28 cellular contexts compared by ENCODE assay signal in genomic region chr16:81809567-81809966, GRCh38. TPM values are rescaled to one million over a fixed set of nuclear protein-coding genes. Genes with fewer than 3 reads are reported as not detected.
DNase-seq lines count a peak whose midpoint lies in the region; ATAC-seq and TF ChIP-seq lines count a peak whose summit lies in the region.
"Had no signal": no experiment of that assay in that cellular context is flagged by ENCODE, and none has a peak within 500 bp of the region (broad histone marks: within the 10 kb centered on the region; RNA-seq: fewer than 3 reads in every experiment).

No MANE protein-coding gene starts in this region.

- H3K9me3 ChIP-seq in DOHH2 (ENCODE audit: control insufficient read depth, insufficient read depth, low read length) (no peaks in the 10 kb centered on the region), HCT116 (ENCODE audit: control insufficient read depth in 1 of 2, insufficient read depth in 1 of 2, low read depth in 1 of 2, low read length in 2 of 2) (no peaks in the 10 kb centered on the region), GM23248 (ENCODE audit: low read depth) (no peaks in the 10 kb centered on the region)
- H3K9me3 ChIP-seq: SK-N-SH had no signal

- in situ Hi-C loops in GM23248 (cut with MboI) = no loop called here

- peak overlapping the region; percentile 82 for H3K4me2 ChIP-seq in DOHH2 (ENCODE audit: low read length)
- no peak overlapping the region for H3K4me2 ChIP-seq in HCT116 (ENCODE audit: low read length)
- no peak overlapping the region for H3K4me2 ChIP-seq in GM23248 (ENCODE audit: unreplicated experiment)
- H3K4me2 ChIP-seq: SK-N-SH had no signal

- H3K27ac Mint-ChIP-seq in activated CD8-positive, alpha-beta T cell treated with anti-CD3 and anti-CD28 coated beads, Interleukin-2, amount 10 ng/mL, durations not matched to agents 7 days and 5 days = peak overlapping the region; percentile 75
- peak overlapping the region; percentile 81 to 87 for H3K27ac Mint-ChIP-seq in natural killer cell treated with Interleukin-12 subunit alpha and Interleukin-12 subunit beta and Interleukin-15 and Interleukin-18, amount 100 ng/mL, for 72 hours
- H3K27ac Mint-ChIP-seq: activated CD4-positive, alpha-beta memory T cell treated with anti-CD3 and anti-CD28 coated beads for 36 hours; activated T-cell treated with anti-CD3 and anti-CD28 coated beads, Interleukin-2, amount 50 U/mL, for 24 hours had no signal

- no peaks in the 10 kb centered on the region for H3K9me2 ChIP-seq in DOHH2 (replicated peaks; ENCODE audit: control insufficient read depth, low read length)
- H3K9me2 ChIP-seq in HCT116 (ENCODE audit: insufficient read depth) = no peaks in the 10 kb centered on the region
- H3K9me2 ChIP-seq in GM23248 (ENCODE audit: insufficient read depth) = no peaks in the 10 kb centered on the region
- H3K9me2 ChIP-seq: SK-N-SH had no signal

- no peak for DNase-seq in HCT116 (ENCODE audit: low read depth, low spot score)
- no peak for DNase-seq in activated CD8-positive, alpha-beta T cell treated with anti-CD3 and anti-CD28 coated beads, Interleukin-2, amount 10 ng/mL, durations not matched to agents 7 days and 5 days
- DNase-seq in natural killer cell treated with Interleukin-12 subunit alpha and Interleukin-12 subunit beta and Interleukin-15 and Interleukin-18, amount 100 ng/mL, for 72 hours (ENCODE audit: low spot score) = no peak
- DNase-seq in NCI-H1417 (lab: John Stamatoyannopoulos, UW) = no peak
- DNase-seq in NCI-H146 (lab: John Stamatoyannopoulos, UW) = no peak
- DNase-seq in GM23248 = no peak
- DNase-seq: activated naive CD4-positive, alpha-beta T cell; activated T-cell treated with anti-CD3 and anti-CD28 coated beads, Interleukin-2, amount 50 U/mL, for 24 hours; central memory CD4-positive, alpha-beta T cell; COR-L47; erythroblast; foreskin keratinocyte; hypothalamus; KG1; kidney; mesenchymal stem cell; NCI-H1048; NCI-H2081; NCI-H446 treated with DMSO at 0.1 percent for 48 hours; posterior cingulate gyrus; SK-N-SH; stimulated activated CD4-positive, alpha-beta T cell treated with anti-CD3 and anti-CD28 coated beads, Interleukin-1b, Interleukin-23, amount 100 ng/mL, for 48 hours; stomach; trophoblast cell had no signal

- H3K27ac ChIP-seq in DOHH2 (ENCODE audit: low read depth, low read length) (peak overlapping the region; percentile 99), HCT116 (ENCODE audit: low read depth, low read length) (no peak overlapping the region), GM23248 (no peak overlapping the region)
- H3K27ac ChIP-seq: foreskin keratinocyte had no signal

- intact Hi-C loops in HCT116 (cut with micrococcal nuclease) = no loop called here

- TF ChIP-seq RAD21 in HCT116 (IDR thresholded peaks at IDR 0.05; ENCODE audit: low read depth) = no peak

- H3K9ac ChIP-seq in HCT116 (ENCODE audit: low read length) (no peak overlapping the region), GM23248 (no peak overlapping the region)
- H3K9ac ChIP-seq: SK-N-SH had no signal

- H3K79me2 ChIP-seq in DOHH2 (ENCODE audit: control insufficient read depth, low read length) (peaks cover 91% of the 10 kb centered on the region), HCT116 (ENCODE audit: insufficient read depth, low read length) (peaks cover 4% of the 10 kb centered on the region; the same call in 1 of the 2 replicates), GM23248 (ENCODE audit: insufficient read depth) (no peaks in the 10 kb centered on the region)

- H2AFZ ChIP-seq in HCT116 (ENCODE audit: low read depth, low read length, poor library complexity, severe bottlenecking) = no peak overlapping the region
- no peak overlapping the region for H2AFZ ChIP-seq in GM23248

- POLR2A ChIA-PET in HCT116 (lab: Charles Lee) = no interaction called here
- POLR2A ChIA-PET in activated CD8-positive, alpha-beta T cell treated with anti-CD3 and anti-CD28 coated beads, Interleukin-2, amount 10 ng/mL, durations not matched to agents 7 days and 5 days (lab: Charles Lee) = interaction anchor here (0.9 kb wide), 1 partner anchor 11 kb away, joined by 6 read pairs; no protein-coding TSS in a partner anchor

- RAD21 ChIA-PET in HCT116 (lab: Charles Lee; ENCODE audit: low non-redundant PET in 1 of 2, low total read pairs in 2 of 2, uncharacterized antibody in 2 of 2, unreplicated experiment in 2 of 2) = no interaction called here

- H3K4me1 Mint-ChIP-seq in activated CD8-positive, alpha-beta T cell treated with anti-CD3 and anti-CD28 coated beads, Interleukin-2, amount 10 ng/mL, durations not matched to agents 7 days and 5 days (ENCODE audit: low read depth) = peaks cover 43% of the 10 kb centered on the region
- peaks cover 87 to 91% of the 10 kb centered on the region in 2 donors for H3K4me1 Mint-ChIP-seq in natural killer cell treated with Interleukin-12 subunit alpha and Interleukin-12 subunit beta and Interleukin-15 and Interleukin-18, amount 100 ng/mL, for 72 hours (ENCODE audit: low read depth in 2 of 2)

- no peak overlapping the region for H3K4me3 Mint-ChIP-seq in activated CD8-positive, alpha-beta T cell treated with anti-CD3 and anti-CD28 coated beads, Interleukin-2, amount 10 ng/mL, durations not matched to agents 7 days and 5 days
- H3K4me3 Mint-ChIP-seq in natural killer cell treated with Interleukin-12 subunit alpha and Interleukin-12 subunit beta and Interleukin-15 and Interleukin-18, amount 100 ng/mL, for 72 hours = peak overlapping the region; percentile 81
- H3K4me3 Mint-ChIP-seq: activated CD4-positive, alpha-beta memory T cell treated with anti-CD3 and anti-CD28 coated beads for 36 hours; activated T-cell treated with anti-CD3 and anti-CD28 coated beads, Interleukin-2, amount 50 U/mL, for 24 hours; T-helper 2 cell treated with Interferon-gamma antibody and Interleukin-4, amounts not matched to agents 5 μg/mL and 100 μg/mL, for 36 hours had no signal

- ATAC-seq in HCT116 (peak; percentile 56; the same call in 1 of the 2 replicates), GM18909 (IDR thresholded peaks at IDR 0.05; ENCODE audit: poor library complexity, unreplicated experiment) (no peak)
- ATAC-seq in activated CD8-positive, alpha-beta T cell treated with anti-CD3 and anti-CD28 coated beads, Interleukin-2, amount 10 ng/mL, durations not matched to agents 7 days and 5 days = no peak
- ATAC-seq in natural killer cell treated with Interleukin-12 subunit alpha and Interleukin-12 subunit beta and Interleukin-15 and Interleukin-18, amount 100 ng/mL, for 72 hours = no peak
- ATAC-seq: foreskin keratinocyte had no signal

- peaks cover 64% of the 10 kb centered on the region for H3F3A ChIP-seq in DOHH2 (ENCODE audit: control insufficient read depth, insufficient read depth)
- H3F3A ChIP-seq in GM23248 (ENCODE audit: insufficient read depth) = no peaks in the 10 kb centered on the region

- H3K4me3 ChIP-seq in DOHH2 (ENCODE audit: low read length) = peak overlapping the region; percentile 69
- no peak overlapping the region for H3K4me3 ChIP-seq in HCT116 (replicated peaks in 1 of 2; ENCODE audit: low read depth in 1 of 2, low read length in 2 of 2)
- H3K4me3 ChIP-seq in GM23248 = no peak overlapping the region
- H3K4me3 ChIP-seq: stomach had no signal

- H3K27me3 Mint-ChIP-seq in activated CD8-positive, alpha-beta T cell treated with anti-CD3 and anti-CD28 coated beads, Interleukin-2, amount 10 ng/mL, durations not matched to agents 7 days and 5 days (ENCODE audit: low read depth) = peaks cover 11% of the 10 kb centered on the region
- H3K27me3 Mint-ChIP-seq in natural killer cell treated with Interleukin-12 subunit alpha and Interleukin-12 subunit beta and Interleukin-15 and Interleukin-18, amount 100 ng/mL, for 72 hours = no peaks in the 10 kb centered on the region

- H3K9me3 Mint-ChIP-seq in activated CD8-positive, alpha-beta T cell treated with anti-CD3 and anti-CD28 coated beads, Interleukin-2, amount 10 ng/mL, durations not matched to agents 7 days and 5 days (ENCODE audit: insufficient read depth) = no peaks in the 10 kb centered on the region
- H3K9me3 Mint-ChIP-seq in natural killer cell treated with Interleukin-12 subunit alpha and Interleukin-12 subunit beta and Interleukin-15 and Interleukin-18, amount 100 ng/mL, for 72 hours = peaks cover 5% of the 10 kb centered on the region
- H3K9me3 Mint-ChIP-seq: activated CD4-positive, alpha-beta memory T cell treated with anti-CD3 and anti-CD28 coated beads for 36 hours; T-helper 2 cell treated with Interferon-gamma antibody and Interleukin-4, amounts not matched to agents 5 μg/mL and 100 μg/mL, for 36 hours had no signal

- no peaks in the 10 kb centered on the region for H4K20me1 ChIP-seq in DOHH2 (ENCODE audit: control insufficient read depth, insufficient read depth, low read depth, low read length)
- H4K20me1 ChIP-seq in HCT116 (ENCODE audit: insufficient read depth) = 0 out of 2 replicates have a peak, but pooled peaks cover 4% of the 10 kb centered on the region
- no peaks in the 10 kb centered on the region for H4K20me1 ChIP-seq in GM23248 (ENCODE audit: insufficient read depth)

- TF ChIP-seq POLR2A in HCT116 (IDR thresholded peaks at IDR 0.05; ENCODE audit: borderline replicate concordance, extremely low read depth, insufficient read depth, insufficient read length) = no peak

- H3K27me3 ChIP-seq in DOHH2 (ENCODE audit: control insufficient read depth, low read length) (no peaks in the 10 kb centered on the region), HCT116 (ENCODE audit: insufficient read depth, low read length) (no peaks in the 10 kb centered on the region), GM23248 (replicated peaks; ENCODE audit: insufficient read depth) (no peaks in the 10 kb centered on the region)
- H3K27me3 ChIP-seq: stomach had no signal

- peaks cover 10% of the 10 kb centered on the region for H3K36me3 Mint-ChIP-seq in activated CD8-positive, alpha-beta T cell treated with anti-CD3 and anti-CD28 coated beads, Interleukin-2, amount 10 ng/mL, durations not matched to agents 7 days and 5 days (ENCODE audit: low read depth)
- peaks cover 10% of the 10 kb centered on the region for H3K36me3 Mint-ChIP-seq in natural killer cell treated with Interleukin-12 subunit alpha and Interleukin-12 subunit beta and Interleukin-15 and Interleukin-18, amount 100 ng/mL, for 72 hours

- no TSS peak for BruUV-seq in HCT116 (replicated peaks; lab: Mats Ljungman, UMichigan)

- CTCF ChIA-PET in HCT116 (lab: Charles Lee) = no interaction called here
- CTCF ChIA-PET in activated CD8-positive, alpha-beta T cell treated with anti-CD3 and anti-CD28 coated beads, Interleukin-2, amount 10 ng/mL, durations not matched to agents 7 days and 5 days (lab: Charles Lee) = interaction anchor here (2.0 kb wide), 1 partner anchor 11 kb away, joined by 6 read pairs; no protein-coding TSS in a partner anchor

- H3K4me1 ChIP-seq in DOHH2 (ENCODE audit: control insufficient read depth, low read length) (peaks cover 94% of the 10 kb centered on the region), HCT116 (ENCODE audit: control insufficient read depth in 1 of 2, insufficient read depth in 2 of 2, low read length in 2 of 2) (no peaks in the 10 kb centered on the region), GM23248 (ENCODE audit: insufficient read depth) (no peaks in the 10 kb centered on the region)
- H3K4me1 ChIP-seq: foreskin keratinocyte had no signal

- TF ChIP-seq CTCF in DOHH2 (IDR thresholded peaks at IDR 0.05; ENCODE audit: low read depth, low read length, poor library complexity, severe bottlenecking) = no peak
- no peak for TF ChIP-seq CTCF in HCT116 (IDR thresholded peaks at IDR 0.05 in 2 of 3, conservative IDR thresholded peaks at IDR 0.05 in 1 of 3; ENCODE audit: borderline replicate concordance in 1 of 3, insufficient read depth in 1 of 3, low read depth in 2 of 3, low read length in 2 of 3)

- peaks cover 60% of the 10 kb centered on the region for H3K36me3 ChIP-seq in DOHH2 (ENCODE audit: control insufficient read depth, low read length)
- H3K36me3 ChIP-seq in HCT116 (ENCODE audit: control insufficient read depth in 1 of 2, insufficient read depth in 2 of 2, low read length in 2 of 2) = no peaks in the 10 kb centered on the region
- H3K36me3 ChIP-seq in GM23248 (ENCODE audit: low read depth) = no peaks in the 10 kb centered on the region
- H3K36me3 ChIP-seq: stomach had no signal

- WGBS in GM23248 (ENCODE audit: low coverage in 1 of 2, low lambda C conversion rate in 2 of 2, missing lambda C conversion rate in 2 of 2), 2 experiments = 45 to 47% methylated on average over 4 of the region's 4 CpGs

RNA-seq across cellular contexts. Expression of gene PLCG2, which starts 30.5 kb away (rescaled TPM):
- 31.2 TPM for total RNA-seq in HCT116 (2021; ENCODE audit: unreplicated experiment)
- 19.8 and 21.8 TPM in 2 replicates for polyA plus RNA-seq in HCT116 (2012)
- total RNA-seq in activated CD8-positive, alpha-beta T cell treated with anti-CD3 and anti-CD28 coated beads, Interleukin-2, amount 10 ng/mL, durations not matched to agents 7 days and 5 days = 10 to 100 TPM; 10.1 to 11.1 TPM
- total RNA-seq in natural killer cell treated with Interleukin-12 subunit alpha and Interleukin-12 subunit beta and Interleukin-15 and Interleukin-18, amount 100 ng/mL, for 72 hours = 100 to 1,000 TPM in 1 of 2 donors, 10 to 100 TPM in 1; 73.4 to 101 TPM
- total RNA-seq in GM23248 (2014; rRNA removed; shearing (Covaris generic)) = not detected in 2 replicates
- 0.35 and 0.39 TPM in 2 replicates for polyA plus RNA-seq in GM23248 (2016; fragmentation: Nextera tagmentation; extraction: Ambion mirVana)

Comparison
In these comparisons a context has a peak if more than half of its experiments do, and no peak if none do; other contexts are left out.
1. RNA of gene PLCG2, which starts 30.5 kb away (total RNA-seq): 73.4 to 101 TPM in natural killer cell treated with Interleukin-12 subunit alpha and Interleukin-12 subunit beta and Interleukin-15 and Interleukin-18, amount 100 ng/mL, for 72 hours, 31.2 TPM in HCT116 (single experiment) and 10.1 to 11.1 TPM in activated CD8-positive, alpha-beta T cell treated with anti-CD3 and anti-CD28 coated beads, Interleukin-2, amount 10 ng/mL, durations not matched to agents 7 days and 5 days; not detected in GM23248; every median in the first group is over 10 times any median in the second.